Comparison of ENCODE assay signal across 35 cellular contexts in the genomic region with DNA sequence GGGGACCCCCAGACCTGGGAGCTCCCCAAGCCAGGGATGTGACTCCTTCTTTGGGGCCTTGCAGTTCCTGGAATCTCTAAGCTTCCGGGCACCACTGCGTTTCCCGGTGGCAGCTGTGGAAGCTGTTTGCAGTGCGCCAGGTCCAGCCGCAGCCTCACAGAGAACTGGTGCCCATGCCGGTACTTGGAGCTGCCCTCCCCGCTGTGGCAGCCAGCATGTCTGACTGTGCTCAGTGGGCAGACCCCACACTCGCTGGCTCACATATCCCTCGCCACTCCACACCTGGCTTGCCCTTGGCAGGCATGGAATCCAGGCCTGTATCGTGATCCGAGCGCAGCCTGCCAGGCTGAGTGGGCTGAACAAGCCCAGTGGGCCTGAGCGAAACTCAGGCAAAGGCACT.
"Had no signal": no experiment of that assay in that cellular context is flagged by ENCODE, and none has a peak within 500 bp of the region (broad histone marks: within the 10 kb centered on the region; RNA-seq: fewer than 3 reads in every experiment).

No MANE protein-coding gene starts in this region.

- H3K4me1 ChIP-seq: adrenal gland, body of pancreas, breast epithelium had no signal

- H3K4me3 ChIP-seq: adrenal gland, body of pancreas, breast epithelium had no signal

- H3K27me3 ChIP-seq: adrenal gland, body of pancreas, brain microvascular endothelial cell, breast epithelium had no signal

- H3K9me3 ChIP-seq: adrenal gland, body of pancreas, breast epithelium had no signal

- H3K36me3 ChIP-seq: adrenal gland, brain microvascular endothelial cell, breast epithelium, WERI-Rb-1 had no signal

- ATAC-seq: activated CD4-positive, alpha-beta T cell treated with anti-CD3 and anti-CD28 coated beads for 36 hours; activated CD4-positive, CD25-positive, alpha-beta regulatory T cell treated with anti-CD3 and anti-CD28 coated beads, Interleukin-2, amount 50 U/mL, for 24 hours; activated CD8-positive, alpha-beta T cell treated with anti-CD3 and anti-CD28 coated beads for 36 hours; activated naive CD4-positive, alpha-beta T cell treated with anti-CD3 and anti-CD28 coated beads, Interleukin-2, amount 50 U/mL, for 72 hours; activated T-cell treated with anti-CD3 and anti-CD28 coated beads, Interleukin-2, amount 50 U/mL, for 4 hours; activated T-cell treated with anti-CD3 and anti-CD28 coated beads, Interleukin-2, amount 50 U/mL, for 72 hours; activated T-helper 17 cell treated with anti-CD3 and anti-CD28 coated beads, Interleukin-2, amount 50 U/mL, for 72 hours; body of pancreas; WTC11 had no signal

- FAIRE-seq: astrocyte, TTC549 had no signal

- H3K27ac ChIP-seq: adrenal gland, body of pancreas, brain microvascular endothelial cell, breast epithelium, WERI-Rb-1 had no signal

- DNase-seq: activated CD4-positive, alpha-beta memory T cell treated with anti-CD3 and anti-CD28 coated beads for 36 hours; activated CD4-positive, alpha-beta T cell treated with anti-CD3 and anti-CD28 coated beads for 1 hour; activated CD4-positive, alpha-beta T cell treated with anti-CD3 and anti-CD28 coated beads for 36 hours; activated CD4-positive, alpha-beta T cell treated with anti-CD3 and anti-CD28 coated beads for 48 hours; activated CD4-positive, alpha-beta T cell treated with anti-CD3 and anti-CD28 coated beads, Interleukin-2, amount 10 ng/mL, durations not matched to agents 7 days and 5 days; activated CD4-positive, CD25-positive, alpha-beta regulatory T cell; activated CD8-positive, alpha-beta memory T cell treated with anti-CD3 and anti-CD28 coated beads, Interleukin-2, amount 50 U/mL, for 4 hours; activated CD8-positive, alpha-beta T cell treated with anti-CD3 and anti-CD28 coated beads for 36 hours; activated effector memory CD4-positive, alpha-beta T cell treated with anti-CD3 and anti-CD28 coated beads, Interleukin-2, amount 50 U/mL, for 16 hours; activated gamma-delta T cell treated with Interleukin-2 at 50 U/mL for 16 hours; activated naive CD4-positive, alpha-beta T cell; activated naive CD4-positive, alpha-beta T cell treated with anti-CD3 and anti-CD28 coated beads for 36 hours; activated naive CD4-positive, alpha-beta T cell treated with anti-CD3 and anti-CD28 coated beads, Interleukin-2, amount 50 U/mL, for 16 hours; activated naive CD8-positive, alpha-beta T cell treated with anti-CD3 and anti-CD28 coated beads for 36 hours; activated T-cell treated with anti-CD3 and anti-CD28 coated beads for 4 hours; activated T-cell treated with anti-CD3 and anti-CD28 coated beads, Interleukin-2, amount 50 U/mL, for 1 hour; activated T-cell treated with anti-CD3 and anti-CD28 coated beads, Interleukin-2, amount 50 U/mL, for 4 hours; activated T-cell treated with anti-CD3 and anti-CD28 coated beads, Interleukin-2, amount 50 U/mL, for 72 hours; adrenal gland; amniotic stem cell; aorta; body of pancreas; brain microvascular endothelial cell; central memory CD4-positive, alpha-beta T cell; T-helper 1 cell; T-helper 2 cell; T-helper 9 cell; WERI-Rb-1 had no signal
